Comparison of ENCODE assay signal across 9 cellular contexts in genomic region chr3:174397848-174398247, GRCh38.
DNase-seq lines count a peak whose midpoint lies in the region; ATAC-seq, FAIRE-seq and TF ChIP-seq lines count a peak whose summit lies in the region.
"Had no signal": no experiment of that assay in that cellular context is flagged by ENCODE, and none has a peak within 500 bp of the region (broad histone marks: within the 10 kb centered on the region; RNA-seq: fewer than 3 reads in every experiment).

No MANE protein-coding gene starts in this region.

- H3K9ac ChIP-seq in SK-N-MC (ENCODE audit: insufficient read length), result no peak overlapping the region

- DNase-seq in heart right ventricle (no peak), left cardiac atrium (no peak), SK-N-MC (ENCODE audit: low read depth, low spot score) (peak; percentile 47), vagina (ENCODE audit: extremely low spot score in 2 of 2) (no peak), T-helper 1 cell (no peak), NCI-H1930 (lab: John Stamatoyannopoulos, UW) (no peak), HTR-8/SVneo (ENCODE audit: insufficient read length, low spot score) (no peak)
- DNase-seq: activated naive CD8-positive, alpha-beta T cell treated with anti-CD3 and anti-CD28 coated beads, Interleukin-2, amount 10 ng/mL, durations not matched to agents 7 days and 5 days had no signal

- peak in 7 of 9 donors; percentile 48 to 66 (median 56) for TF ChIP-seq CTCF in heart right ventricle (IDR thresholded peaks at IDR 0.05)
- TF ChIP-seq CTCF in gastroesophageal sphincter (IDR thresholded peaks at IDR 0.05), result peak in 3 of 4 experiments; percentile 15 to 55 (median 16)
- TF ChIP-seq CTCF in vagina (IDR thresholded peaks at IDR 0.05), result peak in 2 of 3 experiments; percentile 17 to 34

- TF ChIP-seq EP300 in gastroesophageal sphincter (IDR thresholded peaks at IDR 0.05), result no peak

- H3K4me3 ChIP-seq in heart right ventricle (no peak overlapping the region), SK-N-MC (no peak overlapping the region), gastroesophageal sphincter (no peak overlapping the region), vagina (no peak overlapping the region)

- H3K4me1 ChIP-seq in heart right ventricle (no peaks in the 10 kb centered on the region), gastroesophageal sphincter (no peaks in the 10 kb centered on the region), vagina (no peaks in the 10 kb centered on the region)

- H3K36me3 ChIP-seq in heart right ventricle (no peaks in the 10 kb centered on the region), SK-N-MC (ENCODE audit: insufficient read depth, low read length) (no peaks in the 10 kb centered on the region), gastroesophageal sphincter (no peaks in the 10 kb centered on the region), vagina (no peaks in the 10 kb centered on the region)

- H3K27ac ChIP-seq in heart right ventricle, result no peak overlapping the region
- no peak overlapping the region for H3K27ac ChIP-seq in SK-N-MC
- H3K27ac ChIP-seq in gastroesophageal sphincter, result no peak overlapping the region
- H3K27ac ChIP-seq in vagina, result no peak overlapping the region

- H3K27me3 ChIP-seq in heart right ventricle (no peaks in the 10 kb centered on the region), gastroesophageal sphincter (no peaks in the 10 kb centered on the region), vagina (no peaks in the 10 kb centered on the region)

- peaks cover 0 to 9% (median 0%) of the 10 kb centered on the region in 11 donors for H3K9me3 ChIP-seq in heart right ventricle
- peaks cover 6% of the 10 kb centered on the region; the same call in 1 of the 2 replicates for H3K9me3 ChIP-seq in SK-N-MC (ENCODE audit: low read depth, low read length)
- H3K9me3 ChIP-seq in gastroesophageal sphincter, result no peaks in the 10 kb centered on the region
- H3K9me3 ChIP-seq in vagina, result no peaks in the 10 kb centered on the region

- TF ChIP-seq POLR2A in gastroesophageal sphincter (IDR thresholded peaks at IDR 0.05) (no peak), vagina (IDR thresholded peaks at IDR 0.05) (no peak)

- no peak for FAIRE-seq in HTR-8/SVneo (lab: Jason Lieb, UNC)

- ATAC-seq in heart right ventricle (no peak), left cardiac atrium (no peak), gastroesophageal sphincter (no peak)

- intact Hi-C loops in heart right ventricle (cut with DNase I), result loop anchor here in 1 of 10 donors (10.0 kb wide), 1 partner anchor 497 kb away; no protein-coding TSS in a partner anchor
- intact Hi-C loops in left cardiac atrium (cut with DNase I), result no loop called here
- intact Hi-C loops in vagina (cut with DNase I), result no loop called here
